8 cellular contexts compared by ENCODE assay signal in genomic region chr13:18643644-18644172, GRCh38.
DNase-seq lines count a peak whose midpoint lies in the region; ATAC-seq, FAIRE-seq and TF ChIP-seq lines count a peak whose summit lies in the region.
"Not testable (repeated sequence)": the region's sequence is repeated elsewhere in the genome, so short reads cannot be mapped to it uniquely, and the experiment has no call there.

No MANE protein-coding gene starts in this region.

- not testable (repeated sequence) for H3K27ac Mint-ChIP-seq in activated CD4-positive, alpha-beta T cell treated with anti-CD3 and anti-CD28 coated beads, Interleukin-2, amount 10 ng/mL, durations not matched to agents 7 days and 5 days

- DNase-seq in DMS53 (lab: John Stamatoyannopoulos, UW) (peak; percentile 63), MG63 (peak; percentile 3), RPMI8226 (peak; percentile 30), kidney (peak; percentile 33), upper lobe of right lung (peak; percentile 79)
- peak; percentile 34 for DNase-seq in activated CD4-positive, alpha-beta T cell treated with anti-CD3 and anti-CD28 coated beads, Interleukin-2, amount 10 ng/mL, durations not matched to agents 7 days and 5 days
- DNase-seq in activated effector memory CD4-positive, alpha-beta T cell treated with anti-CD3 and anti-CD28 coated beads, Interleukin-2, amount 50 U/mL, for 16 hours = peak; percentile 69
- DNase-seq in stimulated activated CD4-positive, alpha-beta T cell treated with anti-CD3 and anti-CD28 coated beads, Interleukin-1b, Interleukin-23, amount 100 ng/mL, for 4 hours (ENCODE audit: low read depth in 2 of 2) = peak; percentile 3 to 21

- H3K9ac ChIP-seq in kidney (ENCODE audit: low read length in 2 of 2) = not testable (repeated sequence)

- not testable (repeated sequence) for ATAC-seq in upper lobe of right lung

- not testable (repeated sequence) for H3K27me3 ChIP-seq in MG63, upper lobe of right lung

- not testable (repeated sequence) for H3K9me3 Mint-ChIP-seq in activated CD4-positive, alpha-beta T cell treated with anti-CD3 and anti-CD28 coated beads, Interleukin-2, amount 10 ng/mL, durations not matched to agents 7 days and 5 days

- TF ChIP-seq CTCF in kidney (IDR thresholded peaks at IDR 0.05; ENCODE audit: borderline replicate concordance, extremely low read depth, insufficient read depth) (peak; percentile 18), upper lobe of right lung (IDR thresholded peaks at IDR 0.05) (peak; percentile 39)

- not testable (repeated sequence) for H3K4me1 ChIP-seq in kidney (ENCODE audit: control insufficient read depth in 1 of 2, insufficient read depth in 1 of 2, low read depth in 1 of 2, low read length in 2 of 2); upper lobe of right lung

- POLR2A ChIA-PET in activated CD4-positive, alpha-beta T cell treated with anti-CD3 and anti-CD28 coated beads, Interleukin-2, amount 10 ng/mL, durations not matched to agents 7 days and 5 days (lab: Charles Lee) = not testable (repeated sequence)

- FAIRE-seq in kidney (lab: Jason Lieb, UNC) = not testable (repeated sequence)

- H3K9me3 ChIP-seq in MG63; kidney (ENCODE audit: control insufficient read depth in 1 of 2, low read length in 2 of 2); upper lobe of right lung: not testable (repeated sequence)

- not testable (repeated sequence) for H3K4me3 Mint-ChIP-seq in activated CD4-positive, alpha-beta T cell treated with anti-CD3 and anti-CD28 coated beads, Interleukin-2, amount 10 ng/mL, durations not matched to agents 7 days and 5 days

- intact Hi-C loops in kidney (cut with DNase I); upper lobe of right lung (cut with DNase I): not testable (repeated sequence)

- H3K4me3 ChIP-seq in MG63; kidney (ENCODE audit: low read length in 2 of 2); upper lobe of right lung: not testable (repeated sequence)

- not testable (repeated sequence) for H3K27me3 Mint-ChIP-seq in activated CD4-positive, alpha-beta T cell treated with anti-CD3 and anti-CD28 coated beads, Interleukin-2, amount 10 ng/mL, durations not matched to agents 7 days and 5 days

- not testable (repeated sequence) for H3K27ac ChIP-seq in kidney (ENCODE audit: low read depth in 2 of 2, low read length in 2 of 2); upper lobe of right lung

- H3K36me3 ChIP-seq in MG63; kidney (ENCODE audit: control insufficient read depth in 1 of 2, insufficient read depth in 2 of 2, low read length in 2 of 2); upper lobe of right lung: not testable (repeated sequence)

- CTCF ChIA-PET in activated CD4-positive, alpha-beta T cell treated with anti-CD3 and anti-CD28 coated beads, Interleukin-2, amount 10 ng/mL, durations not matched to agents 7 days and 5 days (lab: Charles Lee) = not testable (repeated sequence)

- not testable (repeated sequence) for H3K4me1 Mint-ChIP-seq in activated CD4-positive, alpha-beta T cell treated with anti-CD3 and anti-CD28 coated beads, Interleukin-2, amount 10 ng/mL, durations not matched to agents 7 days and 5 days

- H3K36me3 Mint-ChIP-seq in activated CD4-positive, alpha-beta T cell treated with anti-CD3 and anti-CD28 coated beads, Interleukin-2, amount 10 ng/mL, durations not matched to agents 7 days and 5 days (ENCODE audit: low read depth) = not testable (repeated sequence)

Comparison
In these comparisons a context has a peak if more than half of its experiments do, and no peak if none do; other contexts are left out.
1. DNase-seq: peak in every context shown above with its lines; median percentile 79 in upper lobe of right lung; 69 in activated effector memory CD4-positive, alpha-beta T cell treated with anti-CD3 and anti-CD28 coated beads, Interleukin-2, amount 50 U/mL, for 16 hours; 63 in DMS53; 34 in activated CD4-positive, alpha-beta T cell treated with anti-CD3 and anti-CD28 coated beads, Interleukin-2, amount 10 ng/mL, durations not matched to agents 7 days and 5 days; 33 in kidney; 30 in RPMI8226; 12 in stimulated activated CD4-positive, alpha-beta T cell treated with anti-CD3 and anti-CD28 coated beads, Interleukin-1b, Interleukin-23, amount 100 ng/mL, for 4 hours; 3 in MG63.